ENCODE assay signal across 21 cellular contexts in genomic region chr5:56757077-56757476, GRCh38. TPM values are rescaled to one million over a fixed set of nuclear protein-coding genes. Genes with fewer than 3 reads are reported as not detected.
A peak's percentile ranks its signal among the peaks of the same experiment; 100 is the strongest.
DNase-seq lines count a peak whose midpoint lies in the region; ATAC-seq and TF ChIP-seq lines count a peak whose summit lies in the region.
"Had no signal": no experiment of that assay in that cellular context is flagged by ENCODE, and none has a peak within 500 bp of the region (broad histone marks: within the 10 kb centered on the region; RNA-seq: fewer than 3 reads in every experiment).

No MANE protein-coding gene starts in this region.

- RAD21 ChIA-PET in HCT116 (lab: Charles Lee; ENCODE audit: low non-redundant PET in 1 of 2, low total read pairs in 2 of 2, uncharacterized antibody in 2 of 2, unreplicated experiment in 2 of 2), result no interaction called here

- CTCF ChIA-PET in HCT116 (lab: Charles Lee), result no interaction called here

- BruUV-seq in HCT116 (replicated peaks; lab: Mats Ljungman, UMichigan), result no TSS peak

- H3K4me1 ChIP-seq in HCT116 (ENCODE audit: control insufficient read depth in 1 of 2, insufficient read depth in 2 of 2, low read length in 2 of 2) (peaks cover 0 to 7% of the 10 kb centered on the region in 2 experiments; a peak in 1 of 4 replicates), RWPE2 (ENCODE audit: insufficient read depth, poor library complexity, severe bottlenecking) (no peaks in the 10 kb centered on the region)
- H3K4me1 ChIP-seq: psoas muscle, tibial nerve had no signal

- H3K36me3 ChIP-seq in HCT116 (ENCODE audit: control insufficient read depth in 1 of 2, insufficient read depth in 2 of 2, low read length in 2 of 2), result no peaks in the 10 kb centered on the region
- no peaks in the 10 kb centered on the region for H3K36me3 ChIP-seq in RWPE2 (ENCODE audit: low read depth)
- H3K36me3 ChIP-seq: tibial nerve had no signal

- no peak overlapping the region for H3K9ac ChIP-seq in HCT116 (ENCODE audit: low read length)

- H3K4me2 ChIP-seq in HCT116 (ENCODE audit: low read length), result 0 out of 2 replicates have a peak overlapping the region, but pooled peaks have one; percentile 10

- POLR2A ChIA-PET in HCT116 (lab: Charles Lee), result no interaction called here

- H3K27ac ChIP-seq in HCT116 (ENCODE audit: low read depth, low read length), result no peak overlapping the region
- no peak overlapping the region for H3K27ac ChIP-seq in RWPE2 (ENCODE audit: poor library complexity, severe bottlenecking)
- H3K27ac ChIP-seq: coronary artery, psoas muscle, tibial nerve had no signal

- TF ChIP-seq CTCF in HCT116 (IDR thresholded peaks at IDR 0.05 in 2 of 3, conservative IDR thresholded peaks at IDR 0.05 in 1 of 3; ENCODE audit: borderline replicate concordance in 1 of 3, insufficient read depth in 1 of 3, low read depth in 2 of 3, low read length in 2 of 3) (no peak), RWPE2 (IDR thresholded peaks at IDR 0.05; ENCODE audit: poor library complexity, severe bottlenecking) (no peak)

- DNase-seq in A172 (ENCODE audit: low spot score), result peak; percentile 57
- no peak for DNase-seq in HCT116 (ENCODE audit: low read depth, low spot score)
- no peak for DNase-seq in RWPE2 (ENCODE audit: low spot score)
- peak; percentile 15 for DNase-seq in glomerular visceral epithelial cell (ENCODE audit: extremely low spot score)
- DNase-seq in occipital lobe (lab: John Stamatoyannopoulos, UW), result no peak
- DNase-seq in G401 (ENCODE audit: low spot score), result no peak
- no peak for DNase-seq in HK-2 (ENCODE audit: unreplicated experiment)
- DNase-seq: activated CD4-positive, alpha-beta T cell treated with anti-CD3 and anti-CD28 coated beads for 48 hours; activated naive CD4-positive, alpha-beta T cell treated with anti-CD3 and anti-CD28 coated beads for 36 hours; activated T-cell treated with anti-CD3 and anti-CD28 coated beads for 4 hours; CD4-positive, CD25-positive, alpha-beta regulatory T cell; MV-4-11; NCI-H2081 treated with DMSO at 0.1 percent for 48 hours; NCI-H524 treated with DMSO at 0.1 percent for 48 hours; psoas muscle; stimulated activated naive CD4-positive, alpha-beta T cell had no signal

- H3K27me3 ChIP-seq in HCT116 (ENCODE audit: insufficient read depth, low read length) (no peaks in the 10 kb centered on the region), RWPE2 (ENCODE audit: insufficient read depth, poor library complexity, severe bottlenecking) (no peaks in the 10 kb centered on the region)
- H3K27me3 ChIP-seq: tibial nerve had no signal

- H2AFZ ChIP-seq in HCT116 (ENCODE audit: low read depth, low read length, poor library complexity, severe bottlenecking), result no peak overlapping the region

- ATAC-seq in HCT116 (peak; percentile 62), RWPE2 (ENCODE audit: low read depth) (peak; percentile 36; the same call in 2 of the 3 replicates), HG03571 (IDR thresholded peaks at IDR 0.05; ENCODE audit: unreplicated experiment) (no peak)
- ATAC-seq: psoas muscle, SK-N-SH treated with all-trans-retinoic acid at 6 μM for 48 hours had no signal

- H3K4me3 ChIP-seq in HCT116 (replicated peaks in 1 of 2; ENCODE audit: low read depth in 1 of 2, low read length in 2 of 2) (no peak overlapping the region), RWPE2 (ENCODE audit: severe bottlenecking) (no peak overlapping the region)
- H3K4me3 ChIP-seq: coronary artery, lung, psoas muscle, tibial nerve had no signal

- TF ChIP-seq POLR2A in HCT116 (IDR thresholded peaks at IDR 0.05; ENCODE audit: borderline replicate concordance, extremely low read depth, insufficient read depth, insufficient read length), result no peak

- H4K20me1 ChIP-seq in HCT116 (ENCODE audit: insufficient read depth), result no peaks in the 10 kb centered on the region

- intact Hi-C loops in HCT116 (cut with micrococcal nuclease), result no loop called here

- H3K9me3 ChIP-seq in HCT116 (ENCODE audit: control insufficient read depth in 1 of 2, insufficient read depth in 1 of 2, low read depth in 1 of 2, low read length in 2 of 2) (no peaks in the 10 kb centered on the region; a peak in 1 of 4 replicates), RWPE2 (ENCODE audit: severe bottlenecking) (no peaks in the 10 kb centered on the region)

- H3K9me2 ChIP-seq in HCT116 (ENCODE audit: insufficient read depth), result no peaks in the 10 kb centered on the region

- no peak for TF ChIP-seq RAD21 in HCT116 (IDR thresholded peaks at IDR 0.05; ENCODE audit: low read depth)

- H3K79me2 ChIP-seq in HCT116 (ENCODE audit: insufficient read depth, low read length), result no peaks in the 10 kb centered on the region

- in situ Hi-C loops in G401 (cut with HindIII; ENCODE audit: low sequenced_read_pairs), result no loop called here

TF ChIP-seq in HCT116, 20 proteins besides CTCF, POLR2A, EP300 and RAD21:
- TF ChIP-seq POLR2AphosphoS5 (IDR thresholded peaks at IDR 0.05; ENCODE audit: low read depth, low read length) (no peak), ZFX (IDR thresholded peaks at IDR 0.05) (no peak), EZH2 (IDR thresholded peaks at IDR 0.05) (no peak), REST (IDR thresholded peaks at IDR 0.05; ENCODE audit: low read depth) (no peak), SIN3A (IDR thresholded peaks at IDR 0.05; ENCODE audit: low read depth) (no peak), SP1 (IDR thresholded peaks at IDR 0.05; ENCODE audit: low read depth) (0 out of 2 replicates have a peak, but pooled peaks have one; percentile 14), EGR1 (IDR thresholded peaks at IDR 0.05; ENCODE audit: low read depth) (no peak), JUND (IDR thresholded peaks at IDR 0.05) (no peak), ZNF274 (IDR thresholded peaks at IDR 0.05; ENCODE audit: low read depth, low read length) (no peak)

RNA-seq across cellular contexts. Expression of gene MAP3K1, which starts 58.3 kb away (rescaled TPM):
- 14.5 and 18.4 TPM in 2 replicates for total RNA-seq in A172 (2014; rRNA removed; shearing (Covaris generic))
- total RNA-seq in HCT116 (2021; ENCODE audit: unreplicated experiment) (8.5 TPM), occipital lobe (22.1 TPM)
- 2.0 and 2.7 TPM in 2 replicates for polyA plus RNA-seq in HCT116 (2012)
- 2.8 and 6.8 TPM in 2 replicates for total RNA-seq in G401 (2014; rRNA removed; shearing (Covaris generic))

Comparison
In these comparisons a context has a peak if more than half of its experiments do, and no peak if none do; other contexts are left out.
1. DNase-seq: peak in A172 (single experiment) and glomerular visceral epithelial cell (single experiment); none in HCT116 (single experiment), RWPE2 (single experiment), occipital lobe (single experiment), G401 (single experiment) and HK-2 (single experiment).